Comparison of ENCODE assay signal across 3 cellular contexts in genomic region chr7:73700581-73701134, GRCh38.
TF ChIP-seq lines count a peak whose summit lies in the region.

No MANE protein-coding gene starts in this region.

TF ChIP-seq in SK-N-SH, 30 proteins besides CTCF, POLR2A, EP300 and RAD21:
- TF ChIP-seq NFIC (IDR thresholded peaks at IDR 0.05; ENCODE audit: borderline replicate concordance) (no peak), SIN3A (IDR thresholded peaks at IDR 0.05; ENCODE audit: borderline replicate concordance, low read depth, low read length) (no peak), MXI1 (IDR thresholded peaks at IDR 0.05; ENCODE audit: low read depth, low read length) (no peak), REST (IDR thresholded peaks at IDR 0.05; ENCODE audit: low read depth, low read length) (no peak), POLR2AphosphoS5 (IDR thresholded peaks at IDR 0.05; ENCODE audit: low read depth, low read length) (no peak; the same call in 1 of the 2 replicates), MAX (IDR thresholded peaks at IDR 0.05; ENCODE audit: low read depth) (no peak), CHD2 (IDR thresholded peaks at IDR 0.05; ENCODE audit: low read length, partially characterized antibody) (no peak), FOXJ3 (CRISPR knock-in tag; IDR thresholded peaks at IDR 0.05) (no peak)

TF ChIP-seq in SK-N-SH treated with all-trans-retinoic acid at 6 μM for 48 hours, 23 proteins besides CTCF, POLR2A, EP300 and RAD21:
- TF ChIP-seq ESRRG (CRISPR knock-in tag; IDR thresholded peaks at IDR 0.05) (no peak), ZFP30 (CRISPR knock-in tag; IDR thresholded peaks at IDR 0.05) (no peak), CSDC2 (CRISPR knock-in tag; IDR thresholded peaks at IDR 0.05) (no peak), PPARA (CRISPR knock-in tag; IDR thresholded peaks at IDR 0.05; ENCODE audit: borderline replicate concordance) (no peak), ZNF565 (CRISPR knock-in tag; conservative IDR thresholded peaks at IDR 0.05; ENCODE audit: low read depth) (no peak), BACH2 (CRISPR knock-in tag; IDR thresholded peaks at IDR 0.05; ENCODE audit: borderline replicate concordance) (no peak), ARNTL (CRISPR knock-in tag; IDR thresholded peaks at IDR 0.05; ENCODE audit: borderline replicate concordance, low read depth) (no peak), PATZ1 (CRISPR knock-in tag; IDR thresholded peaks at IDR 0.05; ENCODE audit: borderline replicate concordance) (no peak), CREB5 (CRISPR knock-in tag; IDR thresholded peaks at IDR 0.05; ENCODE audit: low read depth) (no peak), RARB (CRISPR knock-in tag; IDR thresholded peaks at IDR 0.05) (no peak), TOX (CRISPR knock-in tag; IDR thresholded peaks at IDR 0.05; ENCODE audit: borderline replicate concordance) (no peak), ISL1 (CRISPR knock-in tag; IDR thresholded peaks at IDR 0.05) (no peak), TSHZ2 (CRISPR knock-in tag; IDR thresholded peaks at IDR 0.05) (no peak), OSR1 (CRISPR knock-in tag; IDR thresholded peaks at IDR 0.05) (no peak), GLIS3 (CRISPR knock-in tag; IDR thresholded peaks at IDR 0.05) (no peak)
- TF ChIP-seq, protein P1, sequence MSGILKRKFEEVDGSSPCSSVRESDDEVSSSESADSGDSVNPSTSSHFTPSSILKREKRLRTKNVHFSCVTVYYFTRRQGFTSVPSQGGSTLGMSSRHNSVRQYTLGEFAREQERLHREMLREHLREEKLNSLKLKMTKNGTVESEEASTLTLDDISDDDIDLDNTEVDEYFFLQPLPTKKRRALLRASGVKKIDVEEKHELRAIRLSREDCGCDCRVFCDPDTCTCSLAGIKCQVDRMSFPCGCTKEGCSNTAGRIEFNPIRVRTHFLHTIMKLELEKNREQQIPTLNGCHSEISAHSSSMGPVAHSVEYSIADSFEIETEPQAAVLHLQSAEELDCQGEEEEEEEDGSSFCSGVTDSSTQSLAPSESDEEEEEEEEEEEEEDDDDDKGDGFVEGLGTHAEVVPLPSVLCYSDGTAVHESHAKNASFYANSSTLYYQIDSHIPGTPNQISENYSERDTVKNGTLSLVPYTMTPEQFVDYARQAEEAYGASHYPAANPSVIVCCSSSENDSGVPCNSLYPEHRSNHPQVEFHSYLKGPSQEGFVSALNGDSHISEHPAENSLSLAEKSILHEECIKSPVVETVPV (CRISPR knock-in tag; IDR thresholded peaks at IDR 0.05) = no peak
TF ChIP-seq in SK-N-SH treated with all-trans-retinoic acid at 6 μM for 48 hours: peak in this region for 0.

TF ChIP-seq in K562, 482 proteins besides CTCF, POLR2A, EP300 and RAD21:
- TF ChIP-seq POLR2AphosphoS5 (IDR thresholded peaks at IDR 0.05; ENCODE audit: control insufficient read depth, insufficient read depth, low read depth, low read length) (peak; percentile 6; the same call in 1 of the 2 replicates), IFI16 (CRISPR knock-in tag; IDR thresholded peaks at IDR 0.05) (no peak), CHD2 (IDR thresholded peaks at IDR 0.05; ENCODE audit: low read depth, low read length) (0 out of 2 replicates have a peak, but pooled peaks have one; percentile 4), POLR2G (IDR thresholded peaks at IDR 0.05; ENCODE audit: low read depth, low read length) (peak; percentile 52)
- TF ChIP-seq, protein P2, sequence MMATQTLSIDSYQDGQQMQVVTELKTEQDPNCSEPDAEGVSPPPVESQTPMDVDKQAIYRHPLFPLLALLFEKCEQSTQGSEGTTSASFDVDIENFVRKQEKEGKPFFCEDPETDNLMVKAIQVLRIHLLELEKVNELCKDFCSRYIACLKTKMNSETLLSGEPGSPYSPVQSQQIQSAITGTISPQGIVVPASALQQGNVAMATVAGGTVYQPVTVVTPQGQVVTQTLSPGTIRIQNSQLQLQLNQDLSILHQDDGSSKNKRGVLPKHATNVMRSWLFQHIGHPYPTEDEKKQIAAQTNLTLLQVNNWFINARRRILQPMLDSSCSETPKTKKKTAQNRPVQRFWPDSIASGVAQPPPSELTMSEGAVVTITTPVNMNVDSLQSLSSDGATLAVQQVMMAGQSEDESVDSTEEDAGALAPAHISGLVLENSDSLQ (IDR thresholded peaks at IDR 0.05) = peak; percentile 62
